Comparison of ENCODE assay signal across 10 cellular contexts in the genomic region with DNA sequence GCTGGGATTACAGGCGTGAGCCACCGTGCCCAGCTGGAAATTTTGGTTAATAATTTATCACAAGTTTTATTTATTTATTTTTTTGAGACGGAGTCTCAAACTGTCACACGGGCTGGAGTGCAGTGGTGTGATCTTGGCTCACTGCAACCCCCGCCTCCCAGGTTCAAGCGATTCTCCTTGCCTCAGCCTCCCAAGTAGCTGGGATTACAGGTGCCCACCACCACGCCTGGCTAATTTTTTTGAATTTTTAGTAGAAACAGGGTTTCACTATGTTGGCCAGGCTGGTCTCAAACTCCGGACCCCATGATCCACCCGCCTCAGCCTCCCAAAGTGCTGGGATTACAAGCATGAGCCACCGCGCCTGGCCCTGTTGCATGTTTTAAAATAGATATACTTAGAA. TPM values are rescaled to one million over a fixed set of nuclear protein-coding genes. Genes with fewer than 3 reads are reported as not detected.
DNase-seq lines count a peak whose midpoint lies in the region; TF ChIP-seq lines count a peak whose summit lies in the region.
"Not testable (repeated sequence)": the region's sequence is repeated elsewhere in the genome, so short reads cannot be mapped to it uniquely, and the experiment has no call there.
"Had no signal": no experiment of that assay in that cellular context is flagged by ENCODE, and none has a peak within 500 bp of the region (broad histone marks: within the 10 kb centered on the region; RNA-seq: fewer than 3 reads in every experiment).

No MANE protein-coding gene starts in this region.

- not testable (repeated sequence) for H3K27ac Mint-ChIP-seq in dendritic cell treated with granulocyte-macrophage colony-stimulating factor and Interleukin-4, amounts not matched to agents 40 ng/mL and 50 ng/mL, for 4 days

- not testable (repeated sequence) for H2BK5ac ChIP-seq in mesenchymal stem cell (ENCODE audit: low read depth, low read length, poor library complexity, severe bottlenecking)

- not testable (repeated sequence) for H3K9me3 Mint-ChIP-seq in dendritic cell treated with granulocyte-macrophage colony-stimulating factor and Interleukin-4, amounts not matched to agents 40 ng/mL and 50 ng/mL, for 4 days

- POLR2A ChIA-PET in AG04449 (lab: Yijun Ruan, JAX), result interaction anchor here (2.7 kb wide), 1 partner anchor 10 kb away, joined by 7 read pairs; no protein-coding TSS in a partner anchor

- not testable (repeated sequence) for TF ChIP-seq CTCF in AG04449 (IDR thresholded peaks at IDR 0.05; ENCODE audit: insufficient read depth, low read length, missing control alignments); GM12865 (IDR thresholded peaks at IDR 0.05; ENCODE audit: insufficient read depth, low read depth, low read length, missing control alignments); VCaP (conservative IDR thresholded peaks at IDR 0.05); smooth muscle cell (IDR thresholded peaks at IDR 0.05; ENCODE audit: borderline replicate concordance, insufficient read depth, poor library complexity, severe bottlenecking)

- CTCF ChIA-PET in AG04449 (lab: Yijun Ruan, JAX), result interaction anchor here (1.0 to 5.5 kb wide), 5 partner anchors 11 to 254 kb away, joined by 4 to 91 read pairs (median 9); a partner anchor contains a TSS

- not testable (repeated sequence) for DNase-seq in AG04449 (ENCODE audit: low read depth, low spot score); GM12865 (ENCODE audit: low read depth); MG63; mesenchymal stem cell; smooth muscle cell (lab: John Stamatoyannopoulos, UW; ENCODE audit: unreplicated experiment)
- DNase-seq in activated effector memory CD4-positive, alpha-beta T cell treated with anti-CD3 and anti-CD28 coated beads, Interleukin-2, amount 50 U/mL, for 16 hours, result peak; percentile 24

- H2AK5ac ChIP-seq in mesenchymal stem cell (ENCODE audit: low read length, severe bottlenecking), result not testable (repeated sequence)

- peak overlapping the region; percentile 20 for H3K4me3 Mint-ChIP-seq in dendritic cell treated with granulocyte-macrophage colony-stimulating factor and Interleukin-4, amounts not matched to agents 40 ng/mL and 50 ng/mL, for 4 days

- 98% methylated on average over 5 of the region's 11 CpGs for WGBS in mesenchymal stem cell
- WGBS in smooth muscle cell (ENCODE audit: low lambda C conversion rate), result 96% methylated on average over 11 of the region's 11 CpGs

- H3K23ac ChIP-seq in mesenchymal stem cell (ENCODE audit: low read length in 2 of 2), result not testable (repeated sequence)

- H2BK15ac ChIP-seq in mesenchymal stem cell (ENCODE audit: low read depth, poor library complexity, severe bottlenecking), result not testable (repeated sequence)

- H3K4me1 Mint-ChIP-seq in dendritic cell treated with granulocyte-macrophage colony-stimulating factor and Interleukin-4, amounts not matched to agents 40 ng/mL and 50 ng/mL, for 4 days (ENCODE audit: low read depth), result peaks cover 15% of the 10 kb centered on the region

- peaks cover 64% of the 10 kb centered on the region for H3K79me2 ChIP-seq in smooth muscle cell (ENCODE audit: low read depth)

- H3K4me3 ChIP-seq in AG04449 (ENCODE audit: low read depth, low read length), result peak overlapping the region; percentile 86; the same call in 1 of the 2 replicates
- peak overlapping the region; percentile 83 for H3K4me3 ChIP-seq in GM12865 (ENCODE audit: low read depth, low read length)
- H3K4me3 ChIP-seq in MG63, result peak overlapping the region; percentile 98
- peak overlapping the region in 1 of 2 experiments; percentile 82 for H3K4me3 ChIP-seq in mesenchymal stem cell (ENCODE audit: insufficient read depth in 1 of 2, low read depth in 1 of 2, low read length in 2 of 2)
- peak overlapping the region; percentile 77 for H3K4me3 ChIP-seq in smooth muscle cell

- H2BK120ac ChIP-seq in mesenchymal stem cell (ENCODE audit: low read depth, low read length), result not testable (repeated sequence)

- not testable (repeated sequence) for H2BK12ac ChIP-seq in mesenchymal stem cell (ENCODE audit: low read length in 2 of 2)

- not testable (repeated sequence) for H3K14ac ChIP-seq in mesenchymal stem cell (ENCODE audit: low read length in 2 of 2)

- not testable (repeated sequence) for H3K27me3 ChIP-seq in MG63; mesenchymal stem cell (ENCODE audit: control insufficient read depth in 1 of 2, insufficient read depth in 1 of 2, low read length in 2 of 2); smooth muscle cell (ENCODE audit: low read depth)

- peaks cover 27% of the 10 kb centered on the region for H3K36me3 Mint-ChIP-seq in dendritic cell treated with granulocyte-macrophage colony-stimulating factor and Interleukin-4, amounts not matched to agents 40 ng/mL and 50 ng/mL, for 4 days (ENCODE audit: low read depth)

- H3K36me3 ChIP-seq in MG63, result peaks cover 29% of the 10 kb centered on the region
- not testable (repeated sequence) for H3K36me3 ChIP-seq in mesenchymal stem cell (ENCODE audit: control insufficient read depth in 1 of 2, insufficient read depth in 2 of 2, low read depth in 1 of 2, low read length in 2 of 2); smooth muscle cell (ENCODE audit: low read depth)

- not testable (repeated sequence) for H3K4ac ChIP-seq in mesenchymal stem cell (ENCODE audit: low read depth in 1 of 2, low read length in 2 of 2)

- H3F3A ChIP-seq in smooth muscle cell (ENCODE audit: low read depth), result not testable (repeated sequence)

- H3K9ac ChIP-seq in mesenchymal stem cell (ENCODE audit: low read length) (peak overlapping the region; percentile 97), smooth muscle cell (ENCODE audit: low read depth) (peak overlapping the region; percentile 79)

- H2AFZ ChIP-seq in mesenchymal stem cell (ENCODE audit: low read depth, low read length); smooth muscle cell (ENCODE audit: low read depth): not testable (repeated sequence)

- H3K79me1 ChIP-seq in mesenchymal stem cell (replicated peaks; ENCODE audit: low read length, poor library complexity, severe bottlenecking), result not testable (repeated sequence)

- intact Hi-C loops in dendritic cell treated with granulocyte-macrophage colony-stimulating factor and Interleukin-4, amounts not matched to agents 40 ng/mL and 50 ng/mL, for 4 days (cut with micrococcal nuclease), result not testable (repeated sequence)

- H3K4me1 ChIP-seq in mesenchymal stem cell (ENCODE audit: control insufficient read depth, insufficient read depth, low read depth, low read length), result peaks cover 13% of the 10 kb centered on the region
- not testable (repeated sequence) for H3K4me1 ChIP-seq in smooth muscle cell (ENCODE audit: low read depth)

- not testable (repeated sequence) for H3K18ac ChIP-seq in mesenchymal stem cell (ENCODE audit: low read depth in 1 of 2, low read length in 2 of 2)

- peaks cover 35% of the 10 kb centered on the region for H4K20me1 ChIP-seq in smooth muscle cell (ENCODE audit: low read depth)

- not testable (repeated sequence) for H4K91ac ChIP-seq in mesenchymal stem cell (ENCODE audit: low read length)

- H3K4me2 ChIP-seq in mesenchymal stem cell (ENCODE audit: low read length, poor library complexity, severe bottlenecking), result not testable (repeated sequence)
- peak overlapping the region; percentile 94 for H3K4me2 ChIP-seq in smooth muscle cell

- peak overlapping the region; percentile 89 for H3K27ac ChIP-seq in VCaP
- H3K27ac ChIP-seq in mesenchymal stem cell (ENCODE audit: low read length, poor library complexity, severe bottlenecking); smooth muscle cell (ENCODE audit: low read depth): not testable (repeated sequence)

- not testable (repeated sequence) for H3K9me3 ChIP-seq in MG63; mesenchymal stem cell (ENCODE audit: control insufficient read depth, low read length); smooth muscle cell (replicated peaks; ENCODE audit: low read depth)

- not testable (repeated sequence) for H3K27me3 Mint-ChIP-seq in dendritic cell treated with granulocyte-macrophage colony-stimulating factor and Interleukin-4, amounts not matched to agents 40 ng/mL and 50 ng/mL, for 4 days

- H4K8ac ChIP-seq in mesenchymal stem cell (ENCODE audit: low read length), result not testable (repeated sequence)

RNA-seq across cellular contexts. Expression of a gene that starts 1.8 kb away (rescaled TPM):
- total RNA-seq in MG63 (2014; rRNA removed; shearing (Covaris generic); ENCODE audit: low replicate concordance), result 169 and 206 TPM in 2 replicates
- 122 TPM for polyA plus RNA-seq in mesenchymal stem cell (2013, experiment 1 of 2)
- 130 TPM for polyA plus RNA-seq in mesenchymal stem cell (2013, experiment 2 of 2)
- 98.2 and 142 TPM in 2 replicates for total RNA-seq in smooth muscle cell
- 239 and 250 TPM in 2 replicates for polyA plus RNA-seq in smooth muscle cell

RNA-seq across cellular contexts. Expression of a gene that starts 12.4 kb away (rescaled TPM):
- not detected in 2 replicates for total RNA-seq in MG63 (2014; rRNA removed; shearing (Covaris generic); ENCODE audit: low replicate concordance)
- polyA plus RNA-seq in mesenchymal stem cell (2013, experiment 1 of 2), result 0.50 TPM
- 0.27 TPM for polyA plus RNA-seq in mesenchymal stem cell (2013, experiment 2 of 2)
- 0.18 and 0.49 TPM in 2 replicates for total RNA-seq in smooth muscle cell
- polyA plus RNA-seq in smooth muscle cell, result 2.6 and 3.2 TPM in 2 replicates
- total RNA-seq: G401 had no signal
- polyA plus RNA-seq: neural cell had no signal
